ENCODE assay signal across 8 cellular contexts in the genomic region with DNA sequence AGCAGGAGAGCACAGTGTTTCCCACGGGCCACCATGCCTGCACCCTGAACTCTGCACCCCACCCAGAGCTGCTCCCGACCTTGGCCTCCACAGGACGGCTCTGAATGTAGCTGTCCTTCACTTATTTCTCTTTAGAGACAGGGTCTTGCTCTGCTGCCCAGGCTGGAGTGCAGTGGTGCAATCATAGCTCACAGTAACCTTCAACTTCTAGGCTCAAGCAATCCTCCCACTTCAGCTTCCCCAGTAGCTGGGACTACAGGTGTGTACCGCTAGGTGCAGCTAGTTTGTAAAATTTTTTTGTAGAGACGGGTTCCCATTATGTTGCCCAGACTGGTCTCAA.
"Had no signal": no experiment of that assay in that cellular context is flagged by ENCODE, and none has a peak within 500 bp of the region (broad histone marks: within the 10 kb centered on the region; RNA-seq: fewer than 3 reads in every experiment).

No MANE protein-coding gene starts in this region.

- DNase-seq: GM23248, GOT3, HFFc6, IMR-90, KBM-7 had no signal

- H3K4me1 ChIP-seq: HAP-1 had no signal

- ATAC-seq: HCT116 had no signal

- H3K9me3 Mint-ChIP-seq: HFFc6 had no signal

- H2AFZ ChIP-seq: GM23248 had no signal

- H3K4me3 Mint-ChIP-seq: HFFc6 had no signal

- H3K4me3 ChIP-seq: GM23248, HAP-1 had no signal

- H3K9me3 ChIP-seq: HAP-1 had no signal

- H3K27ac ChIP-seq: GM23248, HL-60 had no signal

- H3K36me3 ChIP-seq: HAP-1 had no signal

- H3K27ac Mint-ChIP-seq: HFFc6 had no signal

- H3K9ac ChIP-seq: GM23248 had no signal
